In genomic region chr9:18032636-18033035, GRCh38 we compare ENCODE assay signal across 37 cellular contexts.
"Had no signal": no experiment of that assay in that cellular context is flagged by ENCODE, and none has a peak within 500 bp of the region (broad histone marks: within the 10 kb centered on the region; RNA-seq: fewer than 3 reads in every experiment).

No MANE protein-coding gene starts in this region.

- H3K36me3 ChIP-seq: MG63 had no signal

- H3K9ac ChIP-seq: KMS-11 had no signal

- DNase-seq: Karpas-422, Kasumi-1, KG1, MG63, MM.1S, MV-4-11, NCI-H1048, NCI-H1092, NCI-H1092 treated with DMSO at 0.1 percent for 48 hours, NCI-H1105, NCI-H1105 treated with DMSO at 0.1 percent for 48 hours, NCI-H1417, NCI-H1417 treated with DMSO at 0.1 percent for 48 hours, NCI-H1436, NCI-H1436 treated with DMSO at 0.1 percent for 48 hours, NCI-H146, NCI-H1694, NCI-H1694 treated with DMSO at 0.1 percent for 48 hours, NCI-H187, NCI-H187 treated with DMSO at 0.1 percent for 48 hours, NCI-H1930, NCI-H2029, NCI-H2029 treated with DMSO at 0.1 percent for 48 hours, NCI-H2081, NCI-H2081 treated with DMSO at 0.1 percent for 48 hours, NCI-H2107, NCI-H2171, NCI-H2171 treated with DMSO at 0.1 percent for 48 hours, NCI-H2227 treated with DMSO at 0.1 percent for 48 hours, NCI-H226, NCI-H345, NCI-H446, NCI-H446 treated with DMSO at 0.1 percent for 48 hours, NCI-H510A, NCI-H510A treated with DMSO at 0.1 percent for 48 hours, NCI-H524 had no signal

- H3K27me3 ChIP-seq: MG63 had no signal

- H3K27ac ChIP-seq: KMS-11 had no signal

- H3K4me3 ChIP-seq: MG63 had no signal

- H3K9me3 ChIP-seq: MG63 had no signal

- H3K4me2 ChIP-seq: KMS-11 had no signal
